18 cellular contexts compared by ENCODE assay signal in the genomic region with DNA sequence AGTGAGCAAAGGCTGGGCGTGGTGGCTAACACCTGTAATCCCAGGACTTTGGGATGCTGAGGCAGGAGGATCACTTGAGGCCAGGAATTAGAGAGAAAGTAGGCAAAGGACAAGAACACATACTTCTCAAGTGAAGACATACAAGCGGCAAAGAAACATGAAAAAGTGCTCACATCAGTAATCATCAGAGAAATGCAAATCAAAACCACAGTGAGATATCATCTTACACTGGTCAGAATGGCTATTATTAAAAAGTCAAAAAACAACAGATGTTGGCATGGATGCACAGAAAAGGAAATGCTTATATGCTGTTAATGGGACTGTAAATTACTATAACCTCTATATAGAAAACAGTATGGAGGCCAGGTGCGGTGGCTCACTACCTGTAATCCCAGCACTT. TPM values are rescaled to one million over a fixed set of nuclear protein-coding genes. Genes with fewer than 3 reads are reported as not detected.
DNase-seq lines count a peak whose midpoint lies in the region; ATAC-seq and TF ChIP-seq lines count a peak whose summit lies in the region.
"Had no signal": no experiment of that assay in that cellular context is flagged by ENCODE, and none has a peak within 500 bp of the region (broad histone marks: within the 10 kb centered on the region; RNA-seq: fewer than 3 reads in every experiment).

No MANE protein-coding gene starts in this region.

- H3K36me3 Mint-ChIP-seq in CD4-positive, alpha-beta T cell (ENCODE audit: low read depth): no peaks in the 10 kb centered on the region

- no peaks in the 10 kb centered on the region for H3K27me3 Mint-ChIP-seq in CD4-positive, alpha-beta T cell
- H3K27me3 Mint-ChIP-seq: naive thymus-derived CD4-positive, alpha-beta T cell had no signal

- no peak overlapping the region for H3K27ac ChIP-seq in CD4-positive, alpha-beta T cell (ENCODE audit: low read depth, low read length)
- no peak overlapping the region for H3K27ac ChIP-seq in WERI-Rb-1
- H3K27ac ChIP-seq in lower lobe of right lung: no peak overlapping the region
- H3K27ac ChIP-seq: GM23248, heart right ventricle had no signal

- no peak for ATAC-seq in CD4-positive, alpha-beta T cell (ENCODE audit: poor library complexity)
- peak; percentile 43 for ATAC-seq in GM18498 (IDR thresholded peaks at IDR 0.05; ENCODE audit: unreplicated experiment)
- ATAC-seq in lower lobe of right lung: no peak
- ATAC-seq: heart right ventricle; naive thymus-derived CD4-positive, alpha-beta T cell had no signal

- H3K4me3 Mint-ChIP-seq in CD4-positive, alpha-beta T cell: no peak overlapping the region
- H3K4me3 Mint-ChIP-seq: activated naive CD4-positive, alpha-beta T cell treated with anti-CD3 and anti-CD28 coated beads for 36 hours; naive thymus-derived CD4-positive, alpha-beta T cell had no signal

- H3K9me3 Mint-ChIP-seq in CD4-positive, alpha-beta T cell: no peaks in the 10 kb centered on the region
- H3K9me3 Mint-ChIP-seq: activated naive CD4-positive, alpha-beta T cell treated with anti-CD3 and anti-CD28 coated beads for 36 hours; naive thymus-derived CD4-positive, alpha-beta T cell had no signal

- intact Hi-C loops in CD4-positive, alpha-beta T cell (cut with DNase I, micrococcal nuclease): no loop called here
- intact Hi-C loops in lower lobe of right lung (cut with DNase I): no loop called here

- no peak for DNase-seq in CD4-positive, alpha-beta T cell
- DNase-seq in M059J (ENCODE audit: low read depth): peak; percentile 8
- DNase-seq in iris pigment epithelial cell (ENCODE audit: low read depth): peak; percentile 37
- no peak for DNase-seq in WERI-Rb-1
- DNase-seq in NOMO-1 treated with DMSO at 0.1 percent for 48 hours (lab: John Stamatoyannopoulos, UW; ENCODE audit: unreplicated experiment): no peak
- DNase-seq in lower lobe of right lung: no peak
- DNase-seq: activated CD4-positive, alpha-beta T cell treated with anti-CD3 and anti-CD28 coated beads for 4 hours; activated naive CD4-positive, alpha-beta T cell treated with anti-CD3 and anti-CD28 coated beads for 36 hours; GM23248; heart right ventricle; IMR-90; naive thymus-derived CD4-positive, alpha-beta T cell; NCI-H524 treated with DMSO at 0.1 percent for 48 hours; OCI-M1; SIG-M5; stimulated activated CD4-positive, alpha-beta T cell treated with anti-CD3 and anti-CD28 coated beads, Interleukin-2, amount 100 ng/mL, for 48 hours; T1000 had no signal

- no peak for TF ChIP-seq CTCF in CD4-positive, alpha-beta T cell (IDR thresholded peaks at IDR 0.05)
- no peak for TF ChIP-seq CTCF in WERI-Rb-1 (IDR thresholded peaks at IDR 0.05; ENCODE audit: low read depth, low read length)
- no peak for TF ChIP-seq CTCF in lower lobe of right lung (IDR thresholded peaks at IDR 0.05)

- H3K36me3 ChIP-seq in WERI-Rb-1 (no peaks in the 10 kb centered on the region), lower lobe of right lung (no peaks in the 10 kb centered on the region)
- H3K36me3 ChIP-seq: heart right ventricle had no signal

- H3K4me3 ChIP-seq in WERI-Rb-1 (ENCODE audit: low read depth, low read length): no peak overlapping the region
- H3K4me3 ChIP-seq in lower lobe of right lung: no peak overlapping the region
- H3K4me3 ChIP-seq: GM23248, heart right ventricle had no signal

- H3K27me3 ChIP-seq in CD4-positive, alpha-beta T cell (ENCODE audit: control insufficient read depth, insufficient read depth, low read length): no peaks in the 10 kb centered on the region
- H3K27me3 ChIP-seq in WERI-Rb-1 (ENCODE audit: insufficient read depth, low read depth, severe bottlenecking) (no peaks in the 10 kb centered on the region), lower lobe of right lung (ENCODE audit: low read depth) (no peaks in the 10 kb centered on the region)
- H3K27me3 ChIP-seq: heart right ventricle had no signal

- no peaks in the 10 kb centered on the region for H3K9me3 ChIP-seq in CD4-positive, alpha-beta T cell (ENCODE audit: control insufficient read depth, low read length)
- H3K9me3 ChIP-seq in WERI-Rb-1 (ENCODE audit: severe bottlenecking) (no peaks in the 10 kb centered on the region), lower lobe of right lung (no peaks in the 10 kb centered on the region)
- H3K9me3 ChIP-seq: heart right ventricle had no signal

- peaks cover 7% of the 10 kb centered on the region for H3K4me1 ChIP-seq in lower lobe of right lung

- peak overlapping the region; percentile 25 for H3K27ac Mint-ChIP-seq in CD4-positive, alpha-beta T cell
- H3K27ac Mint-ChIP-seq: activated naive CD4-positive, alpha-beta T cell treated with anti-CD3 and anti-CD28 coated beads for 36 hours had no signal

- H3K4me1 Mint-ChIP-seq in CD4-positive, alpha-beta T cell (ENCODE audit: low read depth): peaks cover 38% of the 10 kb centered on the region

- CTCF ChIA-PET in CD4-positive, alpha-beta T cell (lab: Charles Lee): no interaction called here

- POLR2A ChIA-PET in CD4-positive, alpha-beta T cell (lab: Charles Lee): no interaction called here

RNA-seq across cellular contexts. Expression of a gene that starts 12.2 kb away (rescaled TPM):
- 1 to 10 TPM; 5.1 to 5.2 TPM for total RNA-seq in CD4-positive, alpha-beta T cell
- total RNA-seq in M059J (2014; rRNA removed; shearing (Covaris generic)): 4.8 and 8.3 TPM in 2 replicates
- 5.7 TPM for total RNA-seq in lower lobe of right lung

RNA-seq across cellular contexts. Expression of a gene that starts 30.8 kb away (rescaled TPM):
- 10 to 100 TPM in 1 of 2 experiments, 1 to 10 TPM in 1; 9.5 to 10.4 TPM for total RNA-seq in CD4-positive, alpha-beta T cell
- 8.3 and 21.1 TPM in 2 replicates for total RNA-seq in M059J (2014; rRNA removed; shearing (Covaris generic))
- total RNA-seq in lower lobe of right lung: 14.3 TPM

RNA-seq across cellular contexts. Expression of a gene that starts 46.4 kb away (rescaled TPM):
- total RNA-seq in CD4-positive, alpha-beta T cell: 10 to 100 TPM; 50.4 to 51.5 TPM
- not detected in 2 replicates for total RNA-seq in M059J (2014; rRNA removed; shearing (Covaris generic))
- 3.9 TPM for total RNA-seq in lower lobe of right lung
- total RNA-seq: GM23248, IMR-90 had no signal

Comparison
In these comparisons a context has a peak if more than half of its experiments do, and no peak if none do; other contexts are left out.
1. DNase-seq: peak in M059J (single experiment) and iris pigment epithelial cell (single experiment); none in CD4-positive, alpha-beta T cell (0 of 10), WERI-Rb-1 (single experiment), NOMO-1 treated with DMSO at 0.1 percent for 48 hours (single experiment) and lower lobe of right lung (single experiment).
2. RNA of a gene that starts 46.4 kb away (total RNA-seq): 50.4 to 51.5 TPM in CD4-positive, alpha-beta T cell; 3.9 TPM in lower lobe of right lung (single experiment) and not detected in M059J; every median in the first group is over 10 times any median in the second.